In genomic region chr12:76444408-76444984, GRCh38 we compare ENCODE assay signal across 21 cellular contexts.
A peak's percentile ranks its signal among the peaks of the same experiment; 100 is the strongest.
DNase-seq lines count a peak whose midpoint lies in the region; ATAC-seq and TF ChIP-seq lines count a peak whose summit lies in the region.
"Had no signal": no experiment of that assay in that cellular context is flagged by ENCODE, and none has a peak within 500 bp of the region (broad histone marks: within the 10 kb centered on the region; RNA-seq: fewer than 3 reads in every experiment).

No MANE protein-coding gene starts in this region.

- H3K4me1 ChIP-seq in PC-3 (ENCODE audit: insufficient read depth, low read length) = peaks cover 6% of the 10 kb centered on the region
- H3K4me1 ChIP-seq: right lobe of liver had no signal

- peak; percentile 53 for ATAC-seq in PC-3
- peak; percentile 59 for ATAC-seq in stimulated activated naive CD8-positive, alpha-beta T cell treated with anti-CD3 and anti-CD28 coated beads, Interleukin-15, amount 100 ng/mL, for 72 hours
- ATAC-seq in GM19324 (IDR thresholded peaks at IDR 0.05; ENCODE audit: low FRiP score, unreplicated experiment) = no peak
- ATAC-seq: right lobe of liver, T-cell had no signal

- no peaks in the 10 kb centered on the region for H3K9me2 ChIP-seq in PC-3 (replicated peaks; ENCODE audit: low read length)

- no peak for DNase-seq in activated naive CD8-positive, alpha-beta T cell treated with anti-CD3 and anti-CD28 coated beads for 36 hours
- DNase-seq in PC-3 = no peak
- DNase-seq in fibroblast of mammary gland (ENCODE audit: low read depth) = peak; percentile 40
- DNase-seq in stimulated activated naive CD8-positive, alpha-beta T cell treated with anti-CD3 and anti-CD28 coated beads, Interleukin-15, amount 100 ng/mL, for 72 hours = no peak
- DNase-seq in NCI-H2081 treated with DMSO at 0.1 percent for 48 hours (lab: John Stamatoyannopoulos, UW) = no peak
- no peak for DNase-seq in NCI-H1092 (lab: John Stamatoyannopoulos, UW)
- DNase-seq: activated CD4-positive, alpha-beta memory T cell treated with anti-CD3 and anti-CD28 coated beads, Interleukin-2, amount 10 ng/mL, durations not matched to agents 7 days and 5 days; amniotic stem cell; CD8-positive, alpha-beta memory T cell; central memory CD4-positive, alpha-beta T cell; DMS79 treated with DMSO at 0.1 percent for 48 hours; Kasumi-1; NCI-H1092 treated with DMSO at 0.1 percent for 48 hours; NCI-H2029 treated with DMSO at 0.1 percent for 48 hours; NCI-H524; right lobe of liver; stimulated activated naive CD4-positive, alpha-beta T cell; T-cell; transverse colon had no signal

- peak overlapping the region; percentile 2 for H3K27ac Mint-ChIP-seq in activated naive CD8-positive, alpha-beta T cell
- H3K27ac Mint-ChIP-seq in activated naive CD8-positive, alpha-beta T cell treated with anti-CD3 and anti-CD28 coated beads for 36 hours = no peak overlapping the region
- no peak overlapping the region for H3K27ac Mint-ChIP-seq in stimulated activated naive CD8-positive, alpha-beta T cell treated with anti-CD3 and anti-CD28 coated beads, Interleukin-15, amount 100 ng/mL, for 72 hours
- H3K27ac Mint-ChIP-seq: activated CD4-positive, alpha-beta memory T cell treated with anti-CD3 and anti-CD28 coated beads, Interleukin-2, amount 10 ng/mL, durations not matched to agents 7 days and 5 days; T-cell had no signal

- no peak overlapping the region for H3K27ac ChIP-seq in PC-3 (ENCODE audit: low read length)
- H3K27ac ChIP-seq: right lobe of liver, transverse colon had no signal

- peaks cover 20% of the 10 kb centered on the region for H3K36me3 Mint-ChIP-seq in activated naive CD8-positive, alpha-beta T cell
- H3K36me3 Mint-ChIP-seq in activated naive CD8-positive, alpha-beta T cell treated with anti-CD3 and anti-CD28 coated beads for 36 hours = peaks cover 26% of the 10 kb centered on the region

- H3K4me3 Mint-ChIP-seq in activated naive CD8-positive, alpha-beta T cell = no peak overlapping the region
- no peak overlapping the region for H3K4me3 Mint-ChIP-seq in activated naive CD8-positive, alpha-beta T cell treated with anti-CD3 and anti-CD28 coated beads for 36 hours
- no peak overlapping the region for H3K4me3 Mint-ChIP-seq in stimulated activated naive CD8-positive, alpha-beta T cell treated with anti-CD3 and anti-CD28 coated beads, Interleukin-15, amount 100 ng/mL, for 72 hours
- H3K4me3 Mint-ChIP-seq: activated CD4-positive, alpha-beta memory T cell treated with anti-CD3 and anti-CD28 coated beads, Interleukin-2, amount 10 ng/mL, durations not matched to agents 7 days and 5 days; CD8-positive, alpha-beta memory T cell; T-cell had no signal

- H3K36me3 ChIP-seq in PC-3 (ENCODE audit: low read depth, low read length) = no peaks in the 10 kb centered on the region
- H3K36me3 ChIP-seq: right lobe of liver, transverse colon had no signal

- H3F3A ChIP-seq in PC-3 (ENCODE audit: low read length, unreplicated experiment) = peaks cover 4% of the 10 kb centered on the region

- no TSS peak for BruUV-seq in PC-3 (replicated peaks; lab: Mats Ljungman, UMichigan)

- intact Hi-C loops in PC-3 (cut with micrococcal nuclease) = no loop called here

- peaks cover 19% of the 10 kb centered on the region; the same call in 1 of the 2 replicates for H3K79me2 ChIP-seq in PC-3 (ENCODE audit: low read length)

- no peaks in the 10 kb centered on the region for H3K9me3 Mint-ChIP-seq in activated naive CD8-positive, alpha-beta T cell (ENCODE audit: low read depth)
- no peaks in the 10 kb centered on the region for H3K9me3 Mint-ChIP-seq in activated naive CD8-positive, alpha-beta T cell treated with anti-CD3 and anti-CD28 coated beads for 36 hours
- no peaks in the 10 kb centered on the region for H3K9me3 Mint-ChIP-seq in stimulated activated naive CD8-positive, alpha-beta T cell treated with anti-CD3 and anti-CD28 coated beads, Interleukin-15, amount 100 ng/mL, for 72 hours
- H3K9me3 Mint-ChIP-seq: activated CD4-positive, alpha-beta memory T cell treated with anti-CD3 and anti-CD28 coated beads, Interleukin-2, amount 10 ng/mL, durations not matched to agents 7 days and 5 days; CD8-positive, alpha-beta memory T cell; T-cell had no signal

- no peak overlapping the region for H2AFZ ChIP-seq in PC-3 (ENCODE audit: low read length)

- no peaks in the 10 kb centered on the region for H3K27me3 ChIP-seq in PC-3 (ENCODE audit: low read length)
- H3K27me3 ChIP-seq: right lobe of liver, transverse colon had no signal

- TF ChIP-seq CTCF in PC-3 (conservative IDR thresholded peaks at IDR 0.05; ENCODE audit: low read depth, low read length) (no peak), fibroblast of mammary gland (conservative IDR thresholded peaks at IDR 0.05; ENCODE audit: control insufficient read depth, insufficient read depth, low read depth, low read length) (no peak)

- H3K4me1 Mint-ChIP-seq in activated naive CD8-positive, alpha-beta T cell (ENCODE audit: low read depth) = peaks cover 53% of the 10 kb centered on the region
- H3K4me1 Mint-ChIP-seq in activated naive CD8-positive, alpha-beta T cell treated with anti-CD3 and anti-CD28 coated beads for 36 hours = peaks cover 44% of the 10 kb centered on the region
- H3K4me1 Mint-ChIP-seq in stimulated activated naive CD8-positive, alpha-beta T cell treated with anti-CD3 and anti-CD28 coated beads, Interleukin-15, amount 100 ng/mL, for 72 hours = peaks cover 22% of the 10 kb centered on the region

- H3K27me3 Mint-ChIP-seq in activated naive CD8-positive, alpha-beta T cell = no peaks in the 10 kb centered on the region
- no peaks in the 10 kb centered on the region for H3K27me3 Mint-ChIP-seq in activated naive CD8-positive, alpha-beta T cell treated with anti-CD3 and anti-CD28 coated beads for 36 hours
- H3K27me3 Mint-ChIP-seq in stimulated activated naive CD8-positive, alpha-beta T cell treated with anti-CD3 and anti-CD28 coated beads, Interleukin-15, amount 100 ng/mL, for 72 hours = no peaks in the 10 kb centered on the region
- H3K27me3 Mint-ChIP-seq: activated CD4-positive, alpha-beta memory T cell treated with anti-CD3 and anti-CD28 coated beads, Interleukin-2, amount 10 ng/mL, durations not matched to agents 7 days and 5 days; CD8-positive, alpha-beta memory T cell; T-cell had no signal

- CTCF ChIA-PET in PC-3 (lab: Charles Lee) = interaction anchor here (0.6 to 0.7 kb wide), 2 partner anchors 140 to 890 kb away, joined by 3 to 4 read pairs; no protein-coding TSS in a partner anchor

- no peaks in the 10 kb centered on the region for H3K9me3 ChIP-seq in PC-3 (ENCODE audit: low read length)
- H3K9me3 ChIP-seq: right lobe of liver, transverse colon had no signal

- H3K4me3 ChIP-seq in PC-3 (ENCODE audit: low read length) = no peak overlapping the region
- H3K4me3 ChIP-seq in fibroblast of mammary gland (ENCODE audit: control insufficient read depth, low read depth, low read length) = no peak overlapping the region
- H3K4me3 ChIP-seq: right lobe of liver, transverse colon had no signal

- no peak overlapping the region for H3K4me2 ChIP-seq in PC-3 (ENCODE audit: low read length)

- POLR2A ChIA-PET in PC-3 (lab: Charles Lee; ENCODE audit: unreplicated experiment) = interaction anchor here (0.7 kb wide), 1 partner anchor 738 kb away, joined by 4 read pairs; no protein-coding TSS in a partner anchor

- no peak overlapping the region for H3K9ac ChIP-seq in PC-3 (ENCODE audit: low read length)

- H4K20me1 ChIP-seq in PC-3 (ENCODE audit: low read length) = no peaks in the 10 kb centered on the region; the same call in 1 of the 2 replicates
